8 cellular contexts compared by ENCODE assay signal in the genomic region with DNA sequence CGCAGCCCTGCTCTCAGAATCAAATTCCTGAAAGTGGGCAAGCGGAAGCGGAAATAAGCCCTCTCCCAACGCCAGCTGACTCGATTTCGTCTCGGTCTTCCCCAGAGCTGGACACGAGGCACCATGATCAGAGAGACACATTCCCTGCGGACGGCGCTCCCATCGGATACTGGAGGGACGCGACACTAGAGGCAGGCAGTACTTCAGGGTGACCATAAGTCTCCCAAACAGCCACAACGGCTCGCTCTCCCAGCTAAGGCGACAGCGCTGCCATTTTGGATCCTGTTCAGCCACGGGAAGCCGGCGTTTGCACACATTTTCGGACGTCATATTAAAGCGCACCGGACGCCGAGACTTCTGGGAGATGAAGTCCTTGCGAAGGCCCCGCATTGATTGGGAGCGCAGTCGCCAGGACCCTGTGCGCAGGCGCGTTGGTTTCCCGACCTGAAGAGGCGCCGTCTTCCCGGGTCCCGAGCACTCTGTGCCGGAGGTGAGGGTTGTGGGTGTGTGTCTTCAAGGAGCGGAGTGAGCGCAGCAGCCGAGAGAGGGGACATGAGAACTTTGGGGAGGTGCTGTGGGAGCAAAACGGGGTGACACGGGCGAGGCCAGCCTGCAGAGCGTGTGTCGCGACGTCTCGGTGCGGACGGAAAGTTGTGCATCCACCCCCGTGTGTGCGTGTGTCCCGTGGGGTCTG.
DNase-seq lines count a peak whose midpoint lies in the region; ATAC-seq and TF ChIP-seq lines count a peak whose summit lies in the region.

A gene (plus strand): TSS at position 439 of the 694 bp plus-strand sequence. CDS start 10,418 bp downstream, outside the sequence.

- ATAC-seq in GM19025 (IDR thresholded peaks at IDR 0.05; ENCODE audit: low read depth, unreplicated experiment): peak; percentile 94
- peak; percentile 95 for ATAC-seq in HG03280 (IDR thresholded peaks at IDR 0.05; ENCODE audit: unreplicated experiment)

- H3K4me3 ChIP-seq in AG10803 (ENCODE audit: low read length): peak within 1 kb of the TSS; percentile 100

- TF ChIP-seq CTCF in AG10803 (conservative IDR thresholded peaks at IDR 0.05; ENCODE audit: low read length): no peak; the same call in 1 of the 2 replicates

- peak; percentile 97 for DNase-seq in AG10803 (ENCODE audit: low read depth)
- DNase-seq in NCI-H345 (lab: John Stamatoyannopoulos, UW): peak; percentile 99
- peak; percentile 89 to 94 (median 90) for DNase-seq in activated CD4-positive, CD25-positive, alpha-beta regulatory T cell (lab: John Stamatoyannopoulos, UW)
- DNase-seq in central memory CD4-positive, alpha-beta T cell: peak; percentile 96
- peak; percentile 100 for DNase-seq in inferior parietal cortex (ENCODE audit: extremely low spot score)
- peak; percentile 95 for DNase-seq in smooth muscle cell of the brain vasculature (ENCODE audit: low read depth, low spot score)

Comparison
In these comparisons a context has a peak if more than half of its experiments do, and no peak if none do; other contexts are left out.
1. Peak in every context shown above with its lines: DNase-seq, ATAC-seq and H3K4me3 ChIP-seq.